Comparison of ENCODE assay signal across 18 cellular contexts in genomic region chr6:156582509-156582992, GRCh38.
A peak's percentile ranks its signal among the peaks of the same experiment; 100 is the strongest.
DNase-seq lines count a peak whose midpoint lies in the region; ATAC-seq and TF ChIP-seq lines count a peak whose summit lies in the region.
"Had no signal": no experiment of that assay in that cellular context is flagged by ENCODE, and none has a peak within 500 bp of the region (broad histone marks: within the 10 kb centered on the region; RNA-seq: fewer than 3 reads in every experiment).

No MANE protein-coding gene starts in this region.

- H3K27ac ChIP-seq in MM.1S (ENCODE audit: low read length) = peak overlapping the region; percentile 68; the same call in 1 of the 2 replicates
- H3K27ac ChIP-seq in right cardiac atrium (ENCODE audit: low read length) = no peak overlapping the region
- no peak overlapping the region for H3K27ac ChIP-seq in CD4-positive, alpha-beta T cell (ENCODE audit: low read depth, low read length)
- H3K27ac ChIP-seq: SK-N-MC, thyroid gland had no signal

- in situ Hi-C loops in G401 (cut with HindIII; ENCODE audit: low sequenced_read_pairs) = no loop called here

- no peak overlapping the region for H3K4me3 ChIP-seq in MM.1S (ENCODE audit: low read length)
- no peak overlapping the region for H3K4me3 ChIP-seq in right cardiac atrium (ENCODE audit: low read length)
- H3K4me3 ChIP-seq: MG63, SK-N-MC, thyroid gland had no signal

- H3K27me3 Mint-ChIP-seq in CD4-positive, alpha-beta T cell = peaks cover 6% of the 10 kb centered on the region
- H3K27me3 Mint-ChIP-seq: activated T-helper 17 cell treated with anti-CD3 and anti-CD28 coated beads, Interleukin-2, amount 50 U/mL, for 72 hours had no signal

- H3K36me3 Mint-ChIP-seq in CD4-positive, alpha-beta T cell (ENCODE audit: low read depth) = no peaks in the 10 kb centered on the region
- H3K36me3 Mint-ChIP-seq: immature natural killer cell had no signal

- no peak overlapping the region for H2AFZ ChIP-seq in MM.1S (ENCODE audit: low read length)

- peak overlapping the region; percentile 73 for H3K4me2 ChIP-seq in MM.1S (ENCODE audit: low read depth, low read length)

- no peaks in the 10 kb centered on the region for H3K4me1 Mint-ChIP-seq in CD4-positive, alpha-beta T cell (ENCODE audit: low read depth)
- H3K4me1 Mint-ChIP-seq: activated CD4-positive, alpha-beta memory T cell treated with anti-CD3 and anti-CD28 coated beads, Interleukin-2, amount 10 ng/mL, durations not matched to agents 7 days and 5 days; activated T-helper 17 cell treated with anti-CD3 and anti-CD28 coated beads, Interleukin-2, amount 50 U/mL, for 72 hours; immature natural killer cell had no signal

- H3K27me3 ChIP-seq in MM.1S (replicated peaks; ENCODE audit: insufficient read depth, low read length) = no peaks in the 10 kb centered on the region
- no peaks in the 10 kb centered on the region for H3K27me3 ChIP-seq in right cardiac atrium (ENCODE audit: control insufficient read depth, insufficient read depth)
- H3K27me3 ChIP-seq in CD4-positive, alpha-beta T cell (ENCODE audit: control insufficient read depth, insufficient read depth, low read length) = no peaks in the 10 kb centered on the region
- H3K27me3 ChIP-seq: MG63, thyroid gland had no signal

- 72% methylated on average over 7 of the region's 7 CpGs for WGBS in right cardiac atrium

- POLR2A ChIA-PET in CD4-positive, alpha-beta T cell (lab: Charles Lee) = interaction anchor here (0.6 kb wide), 2 partner anchors 31 to 287 kb away, joined by 3 read pairs; no protein-coding TSS in a partner anchor

- peak; percentile 34 for TF ChIP-seq CTCF in MM.1S (IDR thresholded peaks at IDR 0.05; ENCODE audit: low read length)
- TF ChIP-seq CTCF in CD4-positive, alpha-beta T cell (IDR thresholded peaks at IDR 0.05) = no peak

- H4K20me1 ChIP-seq in MM.1S (ENCODE audit: insufficient read depth, low read length) = no peaks in the 10 kb centered on the region

- no peaks in the 10 kb centered on the region for H3K79me2 ChIP-seq in MM.1S (ENCODE audit: low read length)

- DNase-seq in DMS153 (lab: John Stamatoyannopoulos, UW) (peak; percentile 94), MM.1S (peak; percentile 83), NCI-H2171 (lab: John Stamatoyannopoulos, UW) (peak; percentile 20), SHP77 (lab: John Stamatoyannopoulos, UW) (peak; percentile 42 to 54), right cardiac atrium (no peak), G401 (ENCODE audit: low spot score) (no peak), NCI-H1930 (lab: John Stamatoyannopoulos, UW) (no peak)
- no peak for DNase-seq in CD4-positive, alpha-beta T cell
- DNase-seq: activated CD4-positive, alpha-beta memory T cell treated with anti-CD3 and anti-CD28 coated beads, Interleukin-2, amount 10 ng/mL, durations not matched to agents 7 days and 5 days; amniotic stem cell; H9; immature natural killer cell; mesenchymal stem cell; MG63; stimulated activated CD4-positive, alpha-beta T cell treated with anti-CD3 and anti-CD28 coated beads, Interleukin-4, amount 100 ng/mL, for 24 hours had no signal

- peaks cover 18% of the 10 kb centered on the region for H3K4me1 ChIP-seq in MM.1S (ENCODE audit: low read length)
- H3K4me1 ChIP-seq in right cardiac atrium (ENCODE audit: control insufficient read depth, insufficient read depth, low read length) = no peaks in the 10 kb centered on the region

- no peak for ATAC-seq in right cardiac atrium
- no peak for ATAC-seq in CD4-positive, alpha-beta T cell (ENCODE audit: poor library complexity)
- ATAC-seq: activated T-helper 17 cell treated with anti-CD3 and anti-CD28 coated beads, Interleukin-2, amount 50 U/mL, for 72 hours had no signal

- H3K4me3 Mint-ChIP-seq in CD4-positive, alpha-beta T cell = no peak overlapping the region
- H3K4me3 Mint-ChIP-seq: activated CD4-positive, alpha-beta memory T cell treated with anti-CD3 and anti-CD28 coated beads, Interleukin-2, amount 10 ng/mL, durations not matched to agents 7 days and 5 days; activated T-helper 17 cell treated with anti-CD3 and anti-CD28 coated beads, Interleukin-2, amount 50 U/mL, for 72 hours; H9; immature natural killer cell had no signal

- H3K36me3 ChIP-seq in MM.1S (replicated peaks; ENCODE audit: insufficient read depth, low read length) = no peaks in the 10 kb centered on the region
- H3K36me3 ChIP-seq: MG63, thyroid gland had no signal

- CTCF ChIA-PET in CD4-positive, alpha-beta T cell (lab: Charles Lee) = no interaction called here

- no peak overlapping the region for H3K27ac Mint-ChIP-seq in CD4-positive, alpha-beta T cell
- H3K27ac Mint-ChIP-seq: activated CD4-positive, alpha-beta memory T cell treated with anti-CD3 and anti-CD28 coated beads, Interleukin-2, amount 10 ng/mL, durations not matched to agents 7 days and 5 days; activated T-helper 17 cell treated with anti-CD3 and anti-CD28 coated beads, Interleukin-2, amount 50 U/mL, for 72 hours; H9; immature natural killer cell had no signal

- H3K9ac ChIP-seq in MM.1S (ENCODE audit: low read length) = peak overlapping the region; percentile 18; the same call in 1 of the 2 replicates

- H3F3A ChIP-seq in MM.1S (ENCODE audit: insufficient read depth, low read length) = 0 out of 2 replicates have a peak, but pooled peaks cover 11% of the 10 kb centered on the region

- peaks cover 7% of the 10 kb centered on the region for H3K9me3 Mint-ChIP-seq in CD4-positive, alpha-beta T cell

- no peaks in the 10 kb centered on the region for H3K9me3 ChIP-seq in MM.1S (replicated peaks; ENCODE audit: insufficient read depth, low read length)
- H3K9me3 ChIP-seq in right cardiac atrium (ENCODE audit: control insufficient read depth, low read length) = peaks cover 2% of the 10 kb centered on the region
- H3K9me3 ChIP-seq in CD4-positive, alpha-beta T cell (ENCODE audit: control insufficient read depth, low read length) = peaks cover 6% of the 10 kb centered on the region
- H3K9me3 ChIP-seq: MG63, thyroid gland had no signal

- H3K9me2 ChIP-seq in MM.1S (replicated peaks; ENCODE audit: insufficient read depth, low read length) = no peaks in the 10 kb centered on the region

- intact Hi-C loops in right cardiac atrium (cut with DNase I) = no loop called here
- intact Hi-C loops in CD4-positive, alpha-beta T cell (cut with DNase I, micrococcal nuclease) = no loop called here

Comparison
In these comparisons a context has a peak if more than half of its experiments do, and no peak if none do; other contexts are left out.
1. DNase-seq: peak in DMS153 (single experiment), MM.1S (single experiment), NCI-H2171 (single experiment) and SHP77 (2 of 2); none in right cardiac atrium (0 of 3), G401 (single experiment), NCI-H1930 (0 of 2) and CD4-positive, alpha-beta T cell (0 of 10).